In genomic region chr6:27214126-27214601, GRCh38 we compare ENCODE assay signal across 12 cellular contexts. TPM values are rescaled to one million over a fixed set of nuclear protein-coding genes. Genes with fewer than 3 reads are reported as not detected.
DNase-seq lines count a peak whose midpoint lies in the region; ATAC-seq and TF ChIP-seq lines count a peak whose summit lies in the region.
"Had no signal": no experiment of that assay in that cellular context is flagged by ENCODE, and none has a peak within 500 bp of the region (broad histone marks: within the 10 kb centered on the region; RNA-seq: fewer than 3 reads in every experiment).

No MANE protein-coding gene starts in this region.

- peak overlapping the region; percentile 71 for H2AFZ ChIP-seq in neural progenitor cell (replicated peaks)

- no peaks in the 10 kb centered on the region for H3K79me2 ChIP-seq in neural progenitor cell (ENCODE audit: low read depth)

- no peaks in the 10 kb centered on the region for H3K9me3 ChIP-seq in neural progenitor cell (ENCODE audit: low read depth)

- H3K4me3 ChIP-seq in LNCaP clone FGC (ENCODE audit: low read depth, low read length) (peak overlapping the region; percentile 50), choroid plexus epithelial cell (ENCODE audit: low read depth, low read length) (peak overlapping the region; percentile 30), neural progenitor cell (peak overlapping the region; percentile 68)

- no peak overlapping the region for H3K27ac Mint-ChIP-seq in neural progenitor cell
- H3K27ac Mint-ChIP-seq: naive thymus-derived CD8-positive, alpha-beta T cell had no signal

- peaks cover 10% of the 10 kb centered on the region for H3K9me3 Mint-ChIP-seq in neural progenitor cell

- H3K4me3 Mint-ChIP-seq in neural progenitor cell = peak overlapping the region; percentile 94

- H3K27me3 Mint-ChIP-seq in neural progenitor cell (ENCODE audit: insufficient read depth, low read depth) = peaks cover 25% of the 10 kb centered on the region

- no peaks in the 10 kb centered on the region for H3K4me1 ChIP-seq in neural progenitor cell

- peaks cover under 1% of the 10 kb centered on the region for H3K27me3 ChIP-seq in neural progenitor cell

- no peak overlapping the region for H3K27ac ChIP-seq in neural progenitor cell

- DNase-seq in ELR (ENCODE audit: low read depth) (peak; percentile 19), LNCaP clone FGC (ENCODE audit: low read depth) (no peak), choroid plexus epithelial cell (ENCODE audit: low read depth) (no peak), neural progenitor cell (ENCODE audit: low spot score) (no peak), LoVo (ENCODE audit: low spot score) (no peak), dermis blood vessel endothelial cell (no peak), NCI-H748 (lab: John Stamatoyannopoulos, UW; ENCODE audit: unreplicated experiment) (no peak)
- DNase-seq: DMS79 treated with DMSO at 0.1 percent for 48 hours; naive thymus-derived CD8-positive, alpha-beta T cell; T1000 had no signal

- no peaks in the 10 kb centered on the region for H3K36me3 Mint-ChIP-seq in neural progenitor cell

- TF ChIP-seq CTCF in LNCaP clone FGC (IDR thresholded peaks at IDR 0.05; ENCODE audit: control insufficient read depth, extremely low read depth, insufficient read depth) (no peak), choroid plexus epithelial cell (conservative IDR thresholded peaks at IDR 0.05; ENCODE audit: low read depth, low read length) (no peak), neural progenitor cell (IDR thresholded peaks at IDR 0.05) (no peak)

- H3F3A ChIP-seq in neural progenitor cell (ENCODE audit: low read depth) = peaks cover 13% of the 10 kb centered on the region

- no peak overlapping the region for H3K9ac ChIP-seq in neural progenitor cell

- H4K20me1 ChIP-seq in neural progenitor cell (ENCODE audit: low read depth) = no peaks in the 10 kb centered on the region

- peak overlapping the region; percentile 70 for H3K4me2 ChIP-seq in neural progenitor cell

- ATAC-seq in GM19452 (IDR thresholded peaks at IDR 0.05; ENCODE audit: unreplicated experiment) = no peak
- ATAC-seq: naive thymus-derived CD8-positive, alpha-beta T cell had no signal

- H3K4me1 Mint-ChIP-seq in neural progenitor cell = no peaks in the 10 kb centered on the region

- no peaks in the 10 kb centered on the region for H3K36me3 ChIP-seq in neural progenitor cell

RNA-seq across cellular contexts. Expression of gene PRSS16, which starts 33.3 kb away (rescaled TPM):
- total RNA-seq in neural progenitor cell (ENCODE audit: low replicate concordance) = 4.3 and 7.2 TPM in 2 replicates
- 0.14 TPM in 1 of 2 replicates, not detected in the other for total RNA-seq in dermis blood vessel endothelial cell
- total RNA-seq: dermis microvascular lymphatic vessel endothelial cell had no signal
